In genomic region chr4:3229964-3230363, GRCh38 we compare ENCODE assay signal across 15 cellular contexts. TPM values are rescaled to one million over a fixed set of nuclear protein-coding genes. Genes with fewer than 3 reads are reported as not detected.
DNase-seq lines count a peak whose midpoint lies in the region; ATAC-seq and TF ChIP-seq lines count a peak whose summit lies in the region.
"Had no signal": no experiment of that assay in that cellular context is flagged by ENCODE, and none has a peak within 500 bp of the region (broad histone marks: within the 10 kb centered on the region; RNA-seq: fewer than 3 reads in every experiment).

No MANE protein-coding gene starts in this region.

- ATAC-seq in activated naive CD8-positive, alpha-beta T cell treated with anti-CD3 and anti-CD28 coated beads, Interleukin-2, amount 10 ng/mL, durations not matched to agents 7 days and 5 days (ENCODE audit: low read depth): no peak
- ATAC-seq in activated naive CD8-positive, alpha-beta T cell treated with anti-CD3 and anti-CD28 coated beads, Interleukin-2, amount 50 U/mL, for 24 hours: no peak
- ATAC-seq in lower lobe of right lung (no peak), psoas muscle (no peak), HG02938 (IDR thresholded peaks at IDR 0.05; ENCODE audit: unreplicated experiment) (no peak), GM19395 (IDR thresholded peaks at IDR 0.05; ENCODE audit: unreplicated experiment) (no peak)

- H3K4me3 ChIP-seq in lower lobe of right lung: no peak overlapping the region
- H3K4me3 ChIP-seq in psoas muscle: no peak overlapping the region
- H3K4me3 ChIP-seq in esophagus squamous epithelium: no peak overlapping the region
- H3K4me3 ChIP-seq: BLaER1 treated with 17β-estradiol and CSF1 and Interleukin-3, amounts not matched to agents 10 nM and 100 nM; GM23248 had no signal

- TF ChIP-seq POLR2A in esophagus squamous epithelium (IDR thresholded peaks at IDR 0.05): no peak

- H3K36me3 Mint-ChIP-seq in activated naive CD8-positive, alpha-beta T cell treated with anti-CD3 and anti-CD28 coated beads, Interleukin-2, amount 10 ng/mL, durations not matched to agents 7 days and 5 days: peaks cover 17% of the 10 kb centered on the region
- peaks cover 26% of the 10 kb centered on the region for H3K36me3 Mint-ChIP-seq in activated naive CD8-positive, alpha-beta T cell treated with anti-CD3 and anti-CD28 coated beads, Interleukin-2, amount 50 U/mL, for 24 hours (ENCODE audit: low read depth)
- H3K36me3 Mint-ChIP-seq in chondrocyte (ENCODE audit: low read depth): peaks cover 30% of the 10 kb centered on the region

- no peaks in the 10 kb centered on the region for H3K27me3 ChIP-seq in lower lobe of right lung (ENCODE audit: low read depth)
- H3K27me3 ChIP-seq in psoas muscle (ENCODE audit: insufficient read depth in 3 of 3, low read length in 2 of 3): no peaks in the 10 kb centered on the region
- H3K27me3 ChIP-seq in esophagus squamous epithelium: no peaks in the 10 kb centered on the region
- H3K27me3 ChIP-seq: BLaER1 treated with 17β-estradiol and CSF1 and Interleukin-3, amounts not matched to agents 10 nM and 100 nM had no signal

- H3K4me1 Mint-ChIP-seq in activated naive CD8-positive, alpha-beta T cell treated with anti-CD3 and anti-CD28 coated beads, Interleukin-2, amount 10 ng/mL, durations not matched to agents 7 days and 5 days: no peaks in the 10 kb centered on the region
- peaks cover 4% of the 10 kb centered on the region for H3K4me1 Mint-ChIP-seq in activated naive CD8-positive, alpha-beta T cell treated with anti-CD3 and anti-CD28 coated beads, Interleukin-2, amount 50 U/mL, for 24 hours
- H3K4me1 Mint-ChIP-seq in chondrocyte (ENCODE audit: low read depth): peaks cover 5% of the 10 kb centered on the region

- no peak for TF ChIP-seq CTCF in chondrocyte (IDR thresholded peaks at IDR 0.05)
- TF ChIP-seq CTCF in lower lobe of right lung (IDR thresholded peaks at IDR 0.05): no peak
- TF ChIP-seq CTCF in psoas muscle (IDR thresholded peaks at IDR 0.05): no peak
- TF ChIP-seq CTCF in esophagus squamous epithelium (IDR thresholded peaks at IDR 0.05): no peak

- POLR2A ChIA-PET in activated naive CD8-positive, alpha-beta T cell treated with anti-CD3 and anti-CD28 coated beads, Interleukin-2, amount 10 ng/mL, durations not matched to agents 7 days and 5 days (lab: Charles Lee): no interaction called here

- intact Hi-C loops in lower lobe of right lung (cut with DNase I): no loop called here
- intact Hi-C loops in psoas muscle (cut with DNase I): no loop called here
- intact Hi-C loops in esophagus squamous epithelium (cut with DNase I): no loop called here

- no peaks in the 10 kb centered on the region for H3K27me3 Mint-ChIP-seq in activated naive CD8-positive, alpha-beta T cell treated with anti-CD3 and anti-CD28 coated beads, Interleukin-2, amount 10 ng/mL, durations not matched to agents 7 days and 5 days
- H3K27me3 Mint-ChIP-seq in activated naive CD8-positive, alpha-beta T cell treated with anti-CD3 and anti-CD28 coated beads, Interleukin-2, amount 50 U/mL, for 24 hours: no peaks in the 10 kb centered on the region
- no peaks in the 10 kb centered on the region for H3K27me3 Mint-ChIP-seq in chondrocyte (ENCODE audit: low read depth)
- H3K27me3 Mint-ChIP-seq: CD4-positive, CD25-positive, alpha-beta regulatory T cell had no signal

- no peaks in the 10 kb centered on the region for H3K9me3 ChIP-seq in lower lobe of right lung
- H3K9me3 ChIP-seq in psoas muscle: no peaks in the 10 kb centered on the region
- no peaks in the 10 kb centered on the region for H3K9me3 ChIP-seq in esophagus squamous epithelium
- H3K9me3 ChIP-seq: BLaER1 treated with 17β-estradiol and CSF1 and Interleukin-3, amounts not matched to agents 10 nM and 100 nM had no signal

- no peak overlapping the region for H3K27ac Mint-ChIP-seq in activated naive CD8-positive, alpha-beta T cell treated with anti-CD3 and anti-CD28 coated beads, Interleukin-2, amount 10 ng/mL, durations not matched to agents 7 days and 5 days
- H3K27ac Mint-ChIP-seq in activated naive CD8-positive, alpha-beta T cell treated with anti-CD3 and anti-CD28 coated beads, Interleukin-2, amount 50 U/mL, for 24 hours: no peak overlapping the region
- H3K27ac Mint-ChIP-seq in chondrocyte (ENCODE audit: unreplicated experiment): no peak overlapping the region

- DNase-seq in activated naive CD8-positive, alpha-beta T cell treated with anti-CD3 and anti-CD28 coated beads, Interleukin-2, amount 10 ng/mL, durations not matched to agents 7 days and 5 days: peak; percentile 18
- DNase-seq in activated naive CD8-positive, alpha-beta T cell treated with anti-CD3 and anti-CD28 coated beads, Interleukin-2, amount 50 U/mL, for 24 hours: no peak
- DNase-seq in chondrocyte (ENCODE audit: low spot score): peak; percentile 80
- peak; percentile 34 for DNase-seq in lower lobe of right lung
- peak; percentile 1 to 40 for DNase-seq in psoas muscle
- no peak for DNase-seq in esophagus squamous epithelium (lab: John Stamatoyannopoulos, UW)
- DNase-seq: AML-193; CD4-positive, CD25-positive, alpha-beta regulatory T cell; GM23248; H7 had no signal

- H3K4me3 Mint-ChIP-seq in activated naive CD8-positive, alpha-beta T cell treated with anti-CD3 and anti-CD28 coated beads, Interleukin-2, amount 10 ng/mL, durations not matched to agents 7 days and 5 days: no peak overlapping the region
- no peak overlapping the region for H3K4me3 Mint-ChIP-seq in activated naive CD8-positive, alpha-beta T cell treated with anti-CD3 and anti-CD28 coated beads, Interleukin-2, amount 50 U/mL, for 24 hours
- no peak overlapping the region for H3K4me3 Mint-ChIP-seq in chondrocyte (ENCODE audit: unreplicated experiment)
- H3K4me3 Mint-ChIP-seq: CD4-positive, CD25-positive, alpha-beta regulatory T cell had no signal

- H3K36me3 ChIP-seq in lower lobe of right lung (peaks cover 94% of the 10 kb centered on the region), psoas muscle (ENCODE audit: insufficient read depth in 1 of 2, low read depth in 1 of 2) (peaks cover 0 to 88% of the 10 kb centered on the region in 2 donors), esophagus squamous epithelium (peaks cover 31 to 95% (median 39%) of the 10 kb centered on the region in 3 donors)

- H3K9me3 Mint-ChIP-seq in activated naive CD8-positive, alpha-beta T cell treated with anti-CD3 and anti-CD28 coated beads, Interleukin-2, amount 10 ng/mL, durations not matched to agents 7 days and 5 days: peaks cover 3% of the 10 kb centered on the region
- H3K9me3 Mint-ChIP-seq in activated naive CD8-positive, alpha-beta T cell treated with anti-CD3 and anti-CD28 coated beads, Interleukin-2, amount 50 U/mL, for 24 hours: no peaks in the 10 kb centered on the region
- H3K9me3 Mint-ChIP-seq in chondrocyte (ENCODE audit: low read depth): no peaks in the 10 kb centered on the region

- H3K27ac ChIP-seq in lower lobe of right lung: no peak overlapping the region
- no peak overlapping the region for H3K27ac ChIP-seq in psoas muscle
- H3K27ac ChIP-seq in esophagus squamous epithelium: no peak overlapping the region
- H3K27ac ChIP-seq: 22Rv1; BLaER1 treated with 17β-estradiol and CSF1 and Interleukin-3, amounts not matched to agents 10 nM and 100 nM; GM23248 had no signal

- H3K4me1 ChIP-seq in lower lobe of right lung: peaks cover 16% of the 10 kb centered on the region
- no peaks in the 10 kb centered on the region for H3K4me1 ChIP-seq in psoas muscle
- peaks cover 0 to 6% (median 0%) of the 10 kb centered on the region in 3 donors for H3K4me1 ChIP-seq in esophagus squamous epithelium

- 92 to 93% (median 93%) methylated on average over 17 of the region's 17 CpGs for WGBS in psoas muscle, 3 donors
- 89 to 96% methylated on average over 3 to 9 of the region's 17 CpGs for WGBS in esophagus squamous epithelium, 2 donors

RNA-seq across cellular contexts. Expression of gene MSANTD1, which starts 19.0 kb away (rescaled TPM):
- total RNA-seq in activated naive CD8-positive, alpha-beta T cell treated with anti-CD3 and anti-CD28 coated beads, Interleukin-2, amount 10 ng/mL, durations not matched to agents 7 days and 5 days: 1 to 10 TPM; 1.3 to 1.4 TPM
- total RNA-seq in chondrocyte (0.55 to 1.7 TPM (median 0.64 TPM) in 3 replicates), lower lobe of right lung (1.9 TPM), psoas muscle (under 1 TPM; 0.25 to 0.94 (median 0.70) TPM), esophagus squamous epithelium (under 1 TPM in 3 of 4 donors, not detected in 1; 0.15 to 0.95 (median 0.18) TPM)
- polyA plus RNA-seq in psoas muscle: under 1 TPM; 0.11 to 0.34 (median 0.27) TPM
- total RNA-seq: GM23248, HT1080 had no signal
- polyA plus RNA-seq: GM23248 had no signal

Comparison
In these comparisons a context has a peak if more than half of its experiments do, and no peak if none do; other contexts are left out.
1. DNase-seq: peak in activated naive CD8-positive, alpha-beta T cell treated with anti-CD3 and anti-CD28 coated beads, Interleukin-2, amount 10 ng/mL, durations not matched to agents 7 days and 5 days (single experiment), chondrocyte (single experiment), lower lobe of right lung (single experiment) and psoas muscle (2 of 2); none in activated naive CD8-positive, alpha-beta T cell treated with anti-CD3 and anti-CD28 coated beads, Interleukin-2, amount 50 U/mL, for 24 hours (single experiment) and esophagus squamous epithelium (single experiment).